9 cellular contexts compared by ENCODE assay signal in the genomic region with DNA sequence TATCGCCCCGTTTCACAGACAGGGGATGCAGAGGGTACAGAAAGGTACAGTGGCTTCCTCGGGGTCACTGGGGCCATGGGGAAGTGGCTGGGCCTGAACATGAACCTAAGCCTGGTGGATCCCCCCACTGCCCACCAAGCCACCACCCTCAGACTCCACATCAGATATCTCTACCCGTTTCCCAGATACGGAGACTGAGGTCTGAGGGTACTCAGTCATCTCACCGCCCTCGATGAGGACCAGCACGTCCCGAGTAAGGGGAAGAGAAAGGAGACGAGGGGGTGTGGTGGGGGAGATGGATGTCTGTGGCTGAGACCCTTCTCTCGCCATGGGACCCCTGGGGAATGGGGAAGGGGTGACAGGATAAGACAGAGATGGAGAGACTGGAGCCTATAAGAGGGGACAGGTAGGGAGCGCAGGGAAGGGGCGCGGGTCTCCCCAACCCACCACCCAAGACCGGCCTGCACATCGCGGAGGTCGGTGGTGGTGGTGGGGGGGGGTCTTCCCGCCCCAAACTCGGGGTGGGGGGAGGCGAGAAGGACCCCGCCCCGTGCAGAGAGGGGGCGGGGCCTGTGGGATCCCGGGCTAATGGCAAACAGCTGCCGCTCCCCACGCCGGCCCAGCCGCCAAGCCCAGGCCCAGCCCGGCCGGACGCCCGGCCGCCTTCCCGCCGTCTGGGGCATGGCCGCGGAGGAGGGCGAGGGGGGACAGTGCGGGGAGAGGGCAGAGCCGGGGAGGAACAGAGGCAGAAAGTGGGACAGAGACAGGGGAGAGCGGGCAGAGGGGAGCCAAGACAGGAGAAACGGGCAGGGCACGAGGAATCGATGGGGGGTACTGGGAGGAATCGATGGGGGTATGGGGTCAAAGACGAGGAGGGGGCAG. TPM values are rescaled to one million over a fixed set of nuclear protein-coding genes. Genes with fewer than 3 reads are reported as not detected.
DNase-seq lines count a peak whose midpoint lies in the region; ATAC-seq, FAIRE-seq and TF ChIP-seq lines count a peak whose summit lies in the region.
"Had no signal": no experiment of that assay in that cellular context is flagged by ENCODE, and none has a peak within 500 bp of the region (broad histone marks: within the 10 kb centered on the region; RNA-seq: fewer than 3 reads in every experiment).

No MANE protein-coding gene starts in this region.

- intact Hi-C loops in heart right ventricle (cut with DNase I) (loop anchor here in 6 of 10 donors (2.0 to 5.0 kb wide), 4 partner anchors 39 to 60 kb away; partner anchors contain the start of gene SPC24 (in 3 of the 6)), psoas muscle (cut with DNase I) (no loop called here)

- H3K36me3 ChIP-seq in ACC112 (ENCODE audit: insufficient read depth, low read length) (peaks cover 17% of the 10 kb centered on the region), heart right ventricle (peaks cover 7 to 72% (median 32%) of the 10 kb centered on the region in 9 donors), psoas muscle (ENCODE audit: insufficient read depth in 1 of 2, low read depth in 1 of 2) (peaks cover 0 to 25% of the 10 kb centered on the region in 2 donors)

- peaks cover 10% of the 10 kb centered on the region for H3K4me1 ChIP-seq in ACC112 (ENCODE audit: control insufficient read depth, insufficient read depth, low read length, unreplicated experiment)
- H3K4me1 ChIP-seq in heart right ventricle, result peaks cover 16 to 69% (median 58%) of the 10 kb centered on the region in 9 donors
- H3K4me1 ChIP-seq in psoas muscle, result peaks cover 16% of the 10 kb centered on the region

- WGBS in heart right ventricle, 2 donors, result 6 to 9% methylated on average over 46 to 47 of the region's 47 CpGs
- 14 to 24% (median 14%) methylated on average over 29 to 47 of the region's 47 CpGs for WGBS in psoas muscle, 3 donors

- peaks cover 16% of the 10 kb centered on the region for H3K27me3 Mint-ChIP-seq in activated T-cell treated with anti-CD3 and anti-CD28 coated beads, Interleukin-2, amount 50 U/mL, for 72 hours (ENCODE audit: low read depth)

- H3K27me3 ChIP-seq in ACC112 (ENCODE audit: insufficient read depth, low read length) (no peaks in the 10 kb centered on the region), heart right ventricle (peaks cover 0 to 7% (median 0%) of the 10 kb centered on the region in 7 donors), psoas muscle (ENCODE audit: insufficient read depth in 3 of 3, low read length in 2 of 3) (no peaks in the 10 kb centered on the region)

- FAIRE-seq in H54 (lab: Jason Lieb, UNC), result no peak

- peaks cover 47% of the 10 kb centered on the region for H3K79me2 ChIP-seq in ACC112 (ENCODE audit: control insufficient read depth, insufficient read depth, low read length, unreplicated experiment)

- no peaks in the 10 kb centered on the region for H3K9me3 Mint-ChIP-seq in activated T-cell treated with anti-CD3 and anti-CD28 coated beads, Interleukin-2, amount 50 U/mL, for 72 hours

- H3K9me3 ChIP-seq in heart right ventricle (no peaks in the 10 kb centered on the region), psoas muscle (no peaks in the 10 kb centered on the region)

- peak; percentile 5 to 7 for ATAC-seq in activated T-cell treated with anti-CD3 and anti-CD28 coated beads, Interleukin-2, amount 50 U/mL, for 72 hours (replicated peaks in 1 of 2)
- ATAC-seq in heart right ventricle, result peak; percentile 34 to 61 (median 45)
- peak; percentile 19 to 55 (median 42) for ATAC-seq in psoas muscle
- ATAC-seq in GM19397 (IDR thresholded peaks at IDR 0.05; ENCODE audit: unreplicated experiment), result no peak
- ATAC-seq in HG03565 (IDR thresholded peaks at IDR 0.05; ENCODE audit: unreplicated experiment), result no peak

- DNase-seq in H54 (ENCODE audit: insufficient read length, low spot score), result peak; percentile 67
- peak; percentile 7 to 16 for DNase-seq in activated T-cell treated with anti-CD3 and anti-CD28 coated beads, Interleukin-2, amount 50 U/mL, for 72 hours
- peak; percentile 37 to 67 for DNase-seq in heart right ventricle
- peak; percentile 55 to 71 for DNase-seq in psoas muscle
- DNase-seq in H4 (ENCODE audit: low spot score), result no peak

- H3K4me1 Mint-ChIP-seq in activated T-cell treated with anti-CD3 and anti-CD28 coated beads, Interleukin-2, amount 50 U/mL, for 72 hours (ENCODE audit: low read depth), result peaks cover 6% of the 10 kb centered on the region

- no peaks in the 10 kb centered on the region for H3K36me3 Mint-ChIP-seq in activated T-cell treated with anti-CD3 and anti-CD28 coated beads, Interleukin-2, amount 50 U/mL, for 72 hours (ENCODE audit: insufficient read depth in 2 of 2)

- H3K4me3 Mint-ChIP-seq in activated T-cell treated with anti-CD3 and anti-CD28 coated beads, Interleukin-2, amount 50 U/mL, for 72 hours, result peak overlapping the region; percentile 70 to 84

- H3K4me3 ChIP-seq in ACC112 (ENCODE audit: low read depth, low read length) (peak overlapping the region; percentile 89), heart right ventricle (peak overlapping the region; percentile 57 to 88 (median 66)), psoas muscle (peak overlapping the region; percentile 76)

- TF ChIP-seq POLR2A in H54 (IDR thresholded peaks at IDR 0.05; ENCODE audit: low read depth, low read length), result no peak

- H2AFZ ChIP-seq in ACC112 (ENCODE audit: low read length, unreplicated experiment), result peak overlapping the region; percentile 5

- no peak for TF ChIP-seq CTCF in heart right ventricle (IDR thresholded peaks at IDR 0.05)
- TF ChIP-seq CTCF in psoas muscle (IDR thresholded peaks at IDR 0.05), result no peak

- H3K27ac ChIP-seq in ACC112 (ENCODE audit: low read depth, low read length) (peak overlapping the region; percentile 45; the same call in 1 of the 2 replicates), heart right ventricle (peak overlapping the region; percentile 82 to 98 (median 90)), psoas muscle (peak overlapping the region; percentile 84)

- no peak overlapping the region for H3K27ac Mint-ChIP-seq in activated T-cell treated with anti-CD3 and anti-CD28 coated beads, Interleukin-2, amount 50 U/mL, for 72 hours

RNA-seq across cellular contexts. Expression of gene KANK2, which starts 0.7 kb away (rescaled TPM):
- 1 to 10 TPM in 1 of 2 donors, under 1 TPM in 1; 0.96 to 1.1 TPM for total RNA-seq in activated T-cell treated with anti-CD3 and anti-CD28 coated beads, Interleukin-2, amount 50 U/mL, for 72 hours
- total RNA-seq in heart right ventricle (100 to 1,000 TPM; 243 to 355 (median 307) TPM), psoas muscle (100 to 1,000 TPM in 1 of 4 donors, 10 to 100 TPM in 3; 44.0 to 103 (median 68.0) TPM)
- polyA plus RNA-seq in heart right ventricle (100 to 1,000 TPM; 165 to 226 TPM), psoas muscle (10 to 100 TPM; 23.7 to 29.9 (median 25.8) TPM)
- total RNA-seq in H4 (2014; rRNA removed; shearing (Covaris generic)), result 63.8 and 79.8 TPM in 2 replicates

RNA-seq across cellular contexts. Expression of gene SPC24, which starts 41.1 kb away (rescaled TPM):
- 10 to 100 TPM; 43.6 to 46.8 TPM for total RNA-seq in activated T-cell treated with anti-CD3 and anti-CD28 coated beads, Interleukin-2, amount 50 U/mL, for 72 hours
- total RNA-seq in heart right ventricle (1 to 10 TPM; 1.6 to 8.5 (median 3.2) TPM), psoas muscle (1 to 10 TPM in 2 of 4 donors, under 1 TPM in 2; 0.51 to 1.7 (median 0.98) TPM)
- polyA plus RNA-seq in heart right ventricle (1 to 10 TPM in 1 of 2 donors, under 1 TPM in 1; 0.93 to 5.9 TPM), psoas muscle (under 1 TPM; 0.14 to 0.55 (median 0.44) TPM)
- 32.6 and 37.8 TPM in 2 replicates for total RNA-seq in H4 (2014; rRNA removed; shearing (Covaris generic))

RNA-seq across cellular contexts. Expression of gene ANGPTL8, which starts 42.8 kb away (rescaled TPM):
- not detected for total RNA-seq in activated T-cell treated with anti-CD3 and anti-CD28 coated beads, Interleukin-2, amount 50 U/mL, for 72 hours
- total RNA-seq in heart right ventricle (1 to 10 TPM in 2 of 10 donors, under 1 TPM in 2, not detected in 6; 0.34 to 1.8 (median 0.99) TPM), psoas muscle (under 1 TPM in 2 of 4 donors, not detected in 2; 0.48 to 0.49 TPM)
- polyA plus RNA-seq in heart right ventricle (10 to 100 TPM in 1 of 2 donors, 1 to 10 TPM in 1; 3.9 to 13.0 TPM), psoas muscle (10 to 100 TPM in 1 of 3 donors, under 1 TPM in 2; 0.08 to 14.6 (median 0.15) TPM)
- not detected in 2 replicates for total RNA-seq in H4 (2014; rRNA removed; shearing (Covaris generic))
- total RNA-seq: renal cortical epithelial cell had no signal

Comparison
In these comparisons a context has a peak if more than half of its experiments do, and no peak if none do; other contexts are left out.
1. ATAC-seq: peak in activated T-cell treated with anti-CD3 and anti-CD28 coated beads, Interleukin-2, amount 50 U/mL, for 72 hours (2 of 2), heart right ventricle (8 of 8) and psoas muscle (4 of 4); none in GM19397 (single experiment) and HG03565 (single experiment).
2. RNA of gene KANK2, which starts 0.7 kb away (total RNA-seq): 243 to 355 TPM in heart right ventricle, 44.0 to 103 TPM in psoas muscle and 63.8 to 79.8 TPM in H4; 0.96 to 1.1 TPM in activated T-cell treated with anti-CD3 and anti-CD28 coated beads, Interleukin-2, amount 50 U/mL, for 72 hours; every median in the first group is over 10 times any median in the second.
3. intact Hi-C loops: an anchor here in heart right ventricle (2.0 to 5.0 kb wide); none called in psoas muscle.
4. Peak in every context shown above with its lines, with median percentiles within 50 percentile points of each other: H3K27ac ChIP-seq and H3K4me3 ChIP-seq.